ENCODE assay signal across 8 cellular contexts in genomic region chr7:112390945-112391821, GRCh38. TPM values are rescaled to one million over a fixed set of nuclear protein-coding genes. Genes with fewer than 3 reads are reported as not detected.
DNase-seq lines count a peak whose midpoint lies in the region; ATAC-seq and TF ChIP-seq lines count a peak whose summit lies in the region.
"Not testable (repeated sequence)": the region's sequence is repeated elsewhere in the genome, so short reads cannot be mapped to it uniquely, and the experiment has no call there.

No MANE protein-coding gene starts in this region.

- H3K27ac ChIP-seq in lower lobe of right lung, result peak overlapping the region; percentile 73
- peak overlapping the region in 7 of 8 donors; percentile 49 to 87 (median 81) for H3K27ac ChIP-seq in spleen
- peak overlapping the region; percentile 72 to 73 for H3K27ac ChIP-seq in uterus

- not testable (repeated sequence) for H3K9me3 ChIP-seq in lower lobe of right lung, spleen, uterus

- intact Hi-C loops in lower lobe of right lung (cut with DNase I); spleen (cut with DNase I; ENCODE audit: low total_unique reads); uterus (cut with DNase I; ENCODE audit: low total_unique reads): not testable (repeated sequence)

- peak; percentile 61 to 73 for ATAC-seq in lower lobe of right lung

- not testable (repeated sequence) for H3K27me3 ChIP-seq in GM06990 (replicated peaks; ENCODE audit: control insufficient read depth, insufficient read depth, low read length); lower lobe of right lung (ENCODE audit: low read depth); spleen (replicated peaks in 1 of 7); uterus

- TF ChIP-seq POLR2A in spleen (IDR thresholded peaks at IDR 0.05); uterus (IDR thresholded peaks at IDR 0.05): not testable (repeated sequence)

- H3K4me1 ChIP-seq in lower lobe of right lung, uterus: not testable (repeated sequence)
- H3K4me1 ChIP-seq in spleen, result peaks cover 0 to 14% (median 8%) of the 10 kb centered on the region in 6 donors

- H3K4me3 ChIP-seq in GM06990 (replicated peaks; ENCODE audit: low read depth, low read length) (0 out of 2 replicates have a peak overlapping the region, but pooled peaks have one; percentile 1), epithelial cell of esophagus (ENCODE audit: low read length) (peak overlapping the region; percentile 31), lower lobe of right lung (peak overlapping the region; percentile 62), spleen (peak overlapping the region; percentile 41 to 73 (median 55)), uterus (peak overlapping the region; percentile 42 to 45)

- TF ChIP-seq CTCF in GM06990 (IDR thresholded peaks at IDR 0.05; ENCODE audit: insufficient read depth, low read length, poor library complexity, severe bottlenecking); epithelial cell of esophagus (IDR thresholded peaks at IDR 0.05; ENCODE audit: insufficient read depth, low read depth, low read length, missing control alignments); lower lobe of right lung (IDR thresholded peaks at IDR 0.05); spleen (IDR thresholded peaks at IDR 0.05 in 8 of 11, conservative IDR thresholded peaks at IDR 0.05 in 3 of 11); uterus (IDR thresholded peaks at IDR 0.05): not testable (repeated sequence)

- 2 to 9% (median 6%) methylated on average over 22 to 69 of the region's 70 CpGs for WGBS in spleen, 5 donors

- DNase-seq in GM06990 (ENCODE audit: extremely low read depth, insufficient read length) (peak; percentile 44), NCI-H146 treated with DMSO at 0.1 percent for 48 hours (lab: John Stamatoyannopoulos, UW; ENCODE audit: unreplicated experiment) (peak; percentile 59), SW 1271 (lab: John Stamatoyannopoulos, UW) (peak; percentile 12 to 46), epithelial cell of esophagus (ENCODE audit: low read depth) (peak; percentile 60), lower lobe of right lung (peak; percentile 78), spleen (peak; percentile 82), uterus (peak; percentile 45 to 58)
- DNase-seq in activated effector memory CD4-positive, alpha-beta T cell treated with Interleukin-2 at 50 U/mL for 16 hours, result peak; percentile 52

- not testable (repeated sequence) for H3K36me3 ChIP-seq in GM06990 (ENCODE audit: control insufficient read depth, insufficient read depth, low read length); lower lobe of right lung; spleen; uterus

RNA-seq across cellular contexts. Expression of gene IFRD1, which starts 59.1 kb away (rescaled TPM):
- total RNA-seq in lower lobe of right lung (46.9 TPM), spleen (100 to 1,000 TPM in 1 of 7 donors, 10 to 100 TPM in 6; 41.0 to 111 (median 54.5) TPM), uterus (10 to 100 TPM; 26.4 to 60.1 (median 36.3) TPM)
- polyA plus RNA-seq in spleen, result 10 to 100 TPM; 22.9 to 29.3 (median 26.2) TPM

Comparison
In these comparisons a context has a peak if more than half of its experiments do, and no peak if none do; other contexts are left out.
1. Peak in every context shown above with its lines: DNase-seq, ATAC-seq, H3K4me3 ChIP-seq and H3K27ac ChIP-seq.
2. DNase-seq: peak in every context shown above with its lines; median percentile 82 in spleen; 78 in lower lobe of right lung; 60 in epithelial cell of esophagus; 59 in NCI-H146 treated with DMSO at 0.1 percent for 48 hours; 52 in activated effector memory CD4-positive, alpha-beta T cell treated with Interleukin-2 at 50 U/mL for 16 hours; 52 in uterus; 44 in GM06990; 29 in SW 1271.
3. H3K4me3 ChIP-seq: peak in every context shown above with its lines; median percentile 62 in lower lobe of right lung; 55 in spleen; 44 in uterus; 31 in epithelial cell of esophagus; 1 in GM06990.